Comparison of ENCODE assay signal across 1 cellular context in genomic region chr3:129409541-129409940, GRCh38.
TF ChIP-seq lines count a peak whose summit lies in the region.

No MANE protein-coding gene starts in this region.

TF ChIP-seq in IMR-90, 13 proteins besides CTCF, POLR2A, EP300 and RAD21:
- TF ChIP-seq RFX5 (IDR thresholded peaks at IDR 0.05; ENCODE audit: low read depth, low read length) (no peak), FOS (IDR thresholded peaks at IDR 0.05; ENCODE audit: low read depth, low read length) (no peak), CEBPB (IDR thresholded peaks at IDR 0.05; ENCODE audit: low read depth, low read length) (peak; percentile 93)
